In genomic region chrX:120452131-120452530, GRCh38 we compare ENCODE assay signal across 7 cellular contexts.
A peak's percentile ranks its signal among the peaks of the same experiment; 100 is the strongest.
DNase-seq lines count a peak whose midpoint lies in the region; ATAC-seq and TF ChIP-seq lines count a peak whose summit lies in the region.

No MANE protein-coding gene starts in this region.

- in situ Hi-C loops in astrocyte of the spinal cord (cut with HindIII; ENCODE audit: low sequenced_read_pairs) = no loop called here

- H3K4me2 ChIP-seq in Loucy (ENCODE audit: low read depth, low read length, poor library complexity, severe bottlenecking) = peak overlapping the region; percentile 23

- H3K9ac ChIP-seq in Loucy (ENCODE audit: low read depth, low read length, poor library complexity, severe bottlenecking) = peak overlapping the region; percentile 48

- no peaks in the 10 kb centered on the region for H3K9me2 ChIP-seq in Loucy (replicated peaks; ENCODE audit: low read depth, low read length)

- H3K4me1 ChIP-seq in Loucy (ENCODE audit: insufficient read depth, low read length, poor library complexity, severe bottlenecking) = peaks cover 40% of the 10 kb centered on the region

- no peak for ATAC-seq in HG03378 (IDR thresholded peaks at IDR 0.05; ENCODE audit: unreplicated experiment)

- H2AFZ ChIP-seq in Loucy (ENCODE audit: low read length) = no peak overlapping the region

- H3K27ac ChIP-seq in coronary artery = no peak overlapping the region

- peak; percentile 27 for TF ChIP-seq CTCF in GM12873 (IDR thresholded peaks at IDR 0.05; ENCODE audit: insufficient read depth, low read depth, low read length, missing control alignments)
- TF ChIP-seq CTCF in Loucy (conservative IDR thresholded peaks at IDR 0.05; ENCODE audit: low read length) = peak; percentile 60
- peak; percentile 56 for TF ChIP-seq CTCF in astrocyte of the spinal cord (IDR thresholded peaks at IDR 0.05; ENCODE audit: low read depth, low read length)
- no peak for TF ChIP-seq CTCF in coronary artery (IDR thresholded peaks at IDR 0.05)

- peak; percentile 47 for DNase-seq in astrocyte of the spinal cord (ENCODE audit: low read depth, low spot score)
- DNase-seq in medulla oblongata (ENCODE audit: extremely low spot score) = peak; percentile 64
- no peak for DNase-seq in NCI-H2196 (lab: John Stamatoyannopoulos, UW; ENCODE audit: unreplicated experiment)
- DNase-seq in coronary artery (ENCODE audit: low spot score) = no peak

- H3K36me3 ChIP-seq in Loucy (ENCODE audit: insufficient read depth, low read length) = peaks cover 49% of the 10 kb centered on the region

- peaks cover under 1% of the 10 kb centered on the region; the same call in 1 of the 2 replicates for H3F3A ChIP-seq in Loucy (ENCODE audit: low read depth)

- H3K9me3 ChIP-seq in Loucy (ENCODE audit: insufficient read depth, low read depth, low read length) = no peaks in the 10 kb centered on the region

- H3K27me3 ChIP-seq in Loucy (ENCODE audit: insufficient read depth, low read length, poor library complexity, severe bottlenecking) = no peaks in the 10 kb centered on the region

- H3K4me3 ChIP-seq in Loucy (ENCODE audit: low read length, poor library complexity, severe bottlenecking) (no peak overlapping the region), astrocyte of the spinal cord (ENCODE audit: low read depth, low read length) (no peak overlapping the region), coronary artery (no peak overlapping the region)

- no peaks in the 10 kb centered on the region for H4K20me1 ChIP-seq in Loucy (ENCODE audit: insufficient read depth, low read length, poor library complexity, severe bottlenecking)

- H3K79me2 ChIP-seq in Loucy (ENCODE audit: insufficient read depth, low read length) = peaks cover 44% of the 10 kb centered on the region

Comparison
In these comparisons a context has a peak if more than half of its experiments do, and no peak if none do; other contexts are left out.
1. DNase-seq: peak in astrocyte of the spinal cord (single experiment) and medulla oblongata (single experiment); none in NCI-H2196 (single experiment) and coronary artery (single experiment).